15 cellular contexts compared by ENCODE assay signal in the genomic region with DNA sequence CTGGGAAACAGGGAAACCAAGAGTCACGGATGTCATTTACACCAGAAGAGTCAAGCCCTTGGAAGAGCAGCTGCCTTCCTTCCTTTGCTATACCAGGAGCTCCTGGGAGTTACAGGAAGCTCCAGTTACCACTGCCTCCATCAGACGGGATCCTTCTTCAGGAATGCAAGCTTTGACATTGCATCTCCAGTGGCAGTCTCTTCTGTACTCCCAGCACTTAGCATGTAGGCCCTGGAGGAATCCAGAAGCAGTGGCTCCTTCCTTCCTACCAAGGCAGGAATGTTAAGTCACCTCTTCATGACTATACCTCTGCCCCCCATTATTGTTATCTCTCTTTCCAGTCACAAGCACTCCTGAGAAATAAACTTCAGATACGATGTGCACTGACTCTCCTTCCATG.
DNase-seq lines count a peak whose midpoint lies in the region; FAIRE-seq and TF ChIP-seq lines count a peak whose summit lies in the region.
"Had no signal": no experiment of that assay in that cellular context is flagged by ENCODE, and none has a peak within 500 bp of the region (broad histone marks: within the 10 kb centered on the region; RNA-seq: fewer than 3 reads in every experiment).

No MANE protein-coding gene starts in this region.

- peaks cover 10% of the 10 kb centered on the region for H3K27me3 Mint-ChIP-seq in nephron (ENCODE audit: low read depth)
- peaks cover 2% of the 10 kb centered on the region for H3K27me3 Mint-ChIP-seq in activated T-helper 1 cell treated with anti-CD3 and anti-CD28 coated beads, Interleukin-12 subunit alpha, Interleukin-12 subunit beta, Interleukin-2, Interleukin-4 antibody, amounts not matched to agents 30 ng/mL and 10 ng/mL and 1 ng/mL, durations not matched to agents 14 hours and 24 hours and 36 hours (ENCODE audit: insufficient read depth)
- H3K27me3 Mint-ChIP-seq in CD4-positive, alpha-beta memory T cell: peaks cover 0 to 1% of the 10 kb centered on the region in 2 donors
- no peaks in the 10 kb centered on the region for H3K27me3 Mint-ChIP-seq in activated naive CD4-positive, alpha-beta T cell treated with anti-CD3 and anti-CD28 coated beads for 36 hours (ENCODE audit: low read depth)

- peaks cover 57% of the 10 kb centered on the region for H3K4me1 Mint-ChIP-seq in nephron
- no peaks in the 10 kb centered on the region for H3K4me1 Mint-ChIP-seq in activated T-helper 1 cell treated with anti-CD3 and anti-CD28 coated beads, Interleukin-12 subunit alpha, Interleukin-12 subunit beta, Interleukin-2, Interleukin-4 antibody, amounts not matched to agents 30 ng/mL and 10 ng/mL and 1 ng/mL, durations not matched to agents 14 hours and 24 hours and 36 hours (ENCODE audit: low read depth)
- H3K4me1 Mint-ChIP-seq in CD4-positive, alpha-beta memory T cell: no peaks in the 10 kb centered on the region
- H3K4me1 Mint-ChIP-seq in activated naive CD4-positive, alpha-beta T cell treated with anti-CD3 and anti-CD28 coated beads for 36 hours (ENCODE audit: low read depth): no peaks in the 10 kb centered on the region

- H3K36me3 ChIP-seq in fibroblast of lung (ENCODE audit: control insufficient read depth, insufficient read depth, low read length): no peaks in the 10 kb centered on the region
- H3K36me3 ChIP-seq in CD4-positive, alpha-beta memory T cell (ENCODE audit: insufficient read depth, low read length): no peaks in the 10 kb centered on the region
- H3K36me3 ChIP-seq in suprapubic skin: no peaks in the 10 kb centered on the region

- CTCF ChIA-PET in CD4-positive, alpha-beta memory T cell (lab: Charles Lee; ENCODE audit: partially characterized antibody): no interaction called here
- CTCF ChIA-PET in activated naive CD4-positive, alpha-beta T cell treated with anti-CD3 and anti-CD28 coated beads for 36 hours (lab: Charles Lee): interaction anchor here (0.8 kb wide), 1 partner anchor 21 kb away, joined by 3 read pairs; no protein-coding TSS in a partner anchor

- peaks cover 34% of the 10 kb centered on the region for H3K4me1 ChIP-seq in fibroblast of lung (ENCODE audit: control insufficient read depth, extremely low read depth, insufficient read depth, low read length)
- no peaks in the 10 kb centered on the region for H3K4me1 ChIP-seq in CD4-positive, alpha-beta memory T cell (ENCODE audit: insufficient read depth, low read length)
- peaks cover 26% of the 10 kb centered on the region for H3K4me1 ChIP-seq in suprapubic skin

- POLR2A ChIA-PET in CD4-positive, alpha-beta memory T cell (lab: Charles Lee; ENCODE audit: partially characterized antibody): no interaction called here

- H3K79me2 ChIP-seq in fibroblast of lung (ENCODE audit: control insufficient read depth, insufficient read depth, low read length): no peaks in the 10 kb centered on the region

- no peak overlapping the region for H3K9ac ChIP-seq in fibroblast of lung (ENCODE audit: insufficient read depth, low read length)

- H3K36me3 Mint-ChIP-seq in nephron (ENCODE audit: low read depth): no peaks in the 10 kb centered on the region
- no peaks in the 10 kb centered on the region for H3K36me3 Mint-ChIP-seq in activated T-helper 1 cell treated with anti-CD3 and anti-CD28 coated beads, Interleukin-12 subunit alpha, Interleukin-12 subunit beta, Interleukin-2, Interleukin-4 antibody, amounts not matched to agents 30 ng/mL and 10 ng/mL and 1 ng/mL, durations not matched to agents 14 hours and 24 hours and 36 hours (ENCODE audit: low read depth)
- H3K36me3 Mint-ChIP-seq in CD4-positive, alpha-beta memory T cell: no peaks in the 10 kb centered on the region
- no peaks in the 10 kb centered on the region for H3K36me3 Mint-ChIP-seq in activated naive CD4-positive, alpha-beta T cell treated with anti-CD3 and anti-CD28 coated beads for 36 hours (ENCODE audit: low read depth)

- no peaks in the 10 kb centered on the region for H4K20me1 ChIP-seq in fibroblast of lung (ENCODE audit: control insufficient read depth, extremely low read depth, insufficient read depth, low read length)

- intact Hi-C loops in activated T-helper 1 cell treated with anti-CD3 and anti-CD28 coated beads, Interleukin-12 subunit alpha, Interleukin-12 subunit beta, Interleukin-2, Interleukin-4 antibody, amounts not matched to agents 30 ng/mL and 10 ng/mL and 1 ng/mL, durations not matched to agents 14 hours and 24 hours and 36 hours (cut with micrococcal nuclease): no loop called here
- intact Hi-C loops in CD4-positive, alpha-beta memory T cell (cut with micrococcal nuclease): no loop called here
- intact Hi-C loops in activated naive CD4-positive, alpha-beta T cell treated with anti-CD3 and anti-CD28 coated beads for 36 hours (cut with micrococcal nuclease): no loop called here

- FAIRE-seq in HTR-8/SVneo (lab: Jason Lieb, UNC): peak; percentile 40
- FAIRE-seq: A204.1 had no signal

- H3K27ac Mint-ChIP-seq in nephron: peak overlapping the region; percentile 70 to 87 (median 73)
- H3K27ac Mint-ChIP-seq in activated T-helper 1 cell treated with anti-CD3 and anti-CD28 coated beads, Interleukin-12 subunit alpha, Interleukin-12 subunit beta, Interleukin-2, Interleukin-4 antibody, amounts not matched to agents 30 ng/mL and 10 ng/mL and 1 ng/mL, durations not matched to agents 14 hours and 24 hours and 36 hours: no peak overlapping the region
- no peak overlapping the region for H3K27ac Mint-ChIP-seq in CD4-positive, alpha-beta memory T cell
- H3K27ac Mint-ChIP-seq in activated naive CD4-positive, alpha-beta T cell treated with anti-CD3 and anti-CD28 coated beads for 36 hours: no peak overlapping the region

- H3K27ac ChIP-seq in fibroblast of lung (ENCODE audit: insufficient read depth, low read length) (peak overlapping the region; percentile 48), suprapubic skin (no peak overlapping the region)
- H3K27ac ChIP-seq in CD4-positive, alpha-beta memory T cell (ENCODE audit: low read depth, low read length): no peak overlapping the region

- H3K4me3 Mint-ChIP-seq in nephron: no peak overlapping the region
- H3K4me3 Mint-ChIP-seq in activated T-helper 1 cell treated with anti-CD3 and anti-CD28 coated beads, Interleukin-12 subunit alpha, Interleukin-12 subunit beta, Interleukin-2, Interleukin-4 antibody, amounts not matched to agents 30 ng/mL and 10 ng/mL and 1 ng/mL, durations not matched to agents 14 hours and 24 hours and 36 hours: no peak overlapping the region
- H3K4me3 Mint-ChIP-seq in CD4-positive, alpha-beta memory T cell: no peak overlapping the region
- no peak overlapping the region for H3K4me3 Mint-ChIP-seq in activated naive CD4-positive, alpha-beta T cell treated with anti-CD3 and anti-CD28 coated beads for 36 hours

- no peaks in the 10 kb centered on the region for H3K9me3 Mint-ChIP-seq in nephron
- no peaks in the 10 kb centered on the region for H3K9me3 Mint-ChIP-seq in activated T-helper 1 cell treated with anti-CD3 and anti-CD28 coated beads, Interleukin-12 subunit alpha, Interleukin-12 subunit beta, Interleukin-2, Interleukin-4 antibody, amounts not matched to agents 30 ng/mL and 10 ng/mL and 1 ng/mL, durations not matched to agents 14 hours and 24 hours and 36 hours
- H3K9me3 Mint-ChIP-seq in CD4-positive, alpha-beta memory T cell: peaks cover 0 to 1% (median 0%) of the 10 kb centered on the region in 8 donors
- H3K9me3 Mint-ChIP-seq in activated naive CD4-positive, alpha-beta T cell treated with anti-CD3 and anti-CD28 coated beads for 36 hours: no peaks in the 10 kb centered on the region

- TF ChIP-seq CTCF in fibroblast of lung (conservative IDR thresholded peaks at IDR 0.05 in 1 of 2, IDR thresholded peaks at IDR 0.05 in 1 of 2; ENCODE audit: low read depth in 1 of 2, low read length in 2 of 2) (no peak), nephron (IDR thresholded peaks at IDR 0.05; ENCODE audit: unreplicated experiment in 3 of 3) (no peak), suprapubic skin (IDR thresholded peaks at IDR 0.05) (no peak)

- WGBS in suprapubic skin: 84% methylated on average over 3 of the region's 3 CpGs

- H3K4me3 ChIP-seq in fibroblast of lung (replicated peaks in 1 of 4; ENCODE audit: control extremely low read depth in 1 of 4, insufficient read depth in 1 of 4, low read depth in 3 of 4, low read length in 4 of 4): no peak overlapping the region
- H3K4me3 ChIP-seq in CD4-positive, alpha-beta memory T cell (ENCODE audit: low read length in 2 of 2): no peak overlapping the region
- H3K4me3 ChIP-seq in suprapubic skin: no peak overlapping the region

- no peak overlapping the region for H2AFZ ChIP-seq in fibroblast of lung (ENCODE audit: low read length)

- H3K27me3 ChIP-seq in fibroblast of lung (ENCODE audit: control insufficient read depth, insufficient read depth, low read length): no peaks in the 10 kb centered on the region
- no peaks in the 10 kb centered on the region for H3K27me3 ChIP-seq in CD4-positive, alpha-beta memory T cell (ENCODE audit: insufficient read depth, low read length)
- H3K27me3 ChIP-seq in suprapubic skin: no peaks in the 10 kb centered on the region

- DNase-seq in EH (ENCODE audit: low read depth): peak; percentile 54
- no peak for DNase-seq in HTR-8/SVneo (ENCODE audit: insufficient read length, low spot score)
- DNase-seq in fibroblast of lung (ENCODE audit: low read depth in 2 of 2): no peak
- no peak for DNase-seq in activated T-helper 1 cell treated with anti-CD3 and anti-CD28 coated beads, Interleukin-12 subunit alpha, Interleukin-12 subunit beta, Interleukin-2, Interleukin-4 antibody, amounts not matched to agents 30 ng/mL and 10 ng/mL and 1 ng/mL, durations not matched to agents 14 hours and 24 hours and 36 hours (ENCODE audit: low spot score)
- no peak for DNase-seq in CD4-positive, alpha-beta memory T cell
- no peak for DNase-seq in activated naive CD4-positive, alpha-beta T cell treated with anti-CD3 and anti-CD28 coated beads for 36 hours
- DNase-seq in suprapubic skin (ENCODE audit: low spot score in 2 of 2): no peak
- DNase-seq: C1 segment of cervical spinal cord; COR-L47; NCI-H1105 treated with DMSO at 0.1 percent for 48 hours; NCI-H187; NK-92 treated with Interleukin-12 subunit alpha and Interleukin-12 subunit beta, amount 100 ng/mL, for 24 hours; SHP77 had no signal

- no peaks in the 10 kb centered on the region for H3K9me3 ChIP-seq in fibroblast of lung (ENCODE audit: control insufficient read depth, insufficient read depth, low read depth, low read length)
- no peaks in the 10 kb centered on the region for H3K9me3 ChIP-seq in CD4-positive, alpha-beta memory T cell (ENCODE audit: control insufficient read depth in 1 of 2, low read length in 2 of 2)
- H3K9me3 ChIP-seq in suprapubic skin: no peaks in the 10 kb centered on the region

- no peak for TF ChIP-seq POLR2A in suprapubic skin (IDR thresholded peaks at IDR 0.05)

- no peak for TF ChIP-seq EP300 in suprapubic skin (IDR thresholded peaks at IDR 0.05)

- H3K4me2 ChIP-seq in fibroblast of lung (ENCODE audit: extremely low read depth, insufficient read depth, low read length): no peak overlapping the region

Comparison
In these comparisons a context has a peak if more than half of its experiments do, and no peak if none do; other contexts are left out.
1. H3K27ac Mint-ChIP-seq: peak in nephron (3 of 3); none in activated T-helper 1 cell treated with anti-CD3 and anti-CD28 coated beads, Interleukin-12 subunit alpha, Interleukin-12 subunit beta, Interleukin-2, Interleukin-4 antibody, amounts not matched to agents 30 ng/mL and 10 ng/mL and 1 ng/mL, durations not matched to agents 14 hours and 24 hours and 36 hours (single experiment), CD4-positive, alpha-beta memory T cell (0 of 7) and activated naive CD4-positive, alpha-beta T cell treated with anti-CD3 and anti-CD28 coated beads for 36 hours (single experiment).